ENCODE assay signal across 8 cellular contexts in the genomic region with DNA sequence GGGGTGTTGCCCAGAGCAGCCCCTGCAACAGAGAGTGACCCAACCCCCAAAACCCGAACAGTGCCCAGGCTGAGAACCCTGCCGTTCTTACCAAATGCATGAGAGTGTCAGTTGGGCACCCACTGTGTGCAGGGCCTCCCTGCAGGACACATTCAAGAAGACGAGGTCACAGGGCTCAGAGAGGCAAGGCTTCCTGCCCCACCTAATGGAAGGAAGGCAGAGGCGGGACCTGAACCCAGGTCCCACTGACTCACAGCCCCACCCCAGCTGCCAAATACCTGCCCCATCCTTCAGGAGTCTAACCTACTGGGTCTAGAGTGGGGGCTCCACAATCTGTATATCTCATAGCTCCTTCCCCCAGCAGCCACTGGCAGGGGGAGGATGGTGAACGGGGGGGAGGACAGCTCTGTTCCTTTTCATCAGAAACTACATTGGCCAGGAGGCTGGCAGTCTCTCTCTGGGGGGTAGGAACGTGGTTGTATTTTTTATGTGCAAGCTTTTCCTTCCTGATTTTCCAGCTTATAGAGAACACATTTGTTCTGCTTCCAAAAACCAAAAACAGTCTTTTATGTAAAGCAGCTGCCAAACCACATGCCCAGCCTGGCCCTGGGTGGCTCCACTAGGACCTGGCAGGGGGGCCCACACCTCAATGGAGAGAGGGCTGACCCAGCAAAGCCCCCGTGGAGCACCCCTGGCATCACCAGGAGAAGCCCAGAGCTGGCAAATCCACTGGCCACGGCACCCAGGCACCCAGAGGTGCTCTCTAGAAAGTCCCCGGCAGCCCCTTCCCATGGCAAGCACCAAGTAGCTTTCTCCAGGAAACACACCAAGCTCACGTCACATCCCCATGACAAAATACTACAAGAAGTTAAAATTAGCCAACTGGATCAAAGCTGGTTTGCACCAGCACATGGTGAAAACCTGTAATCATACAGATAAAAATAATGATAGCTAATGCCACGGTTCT. TPM values are rescaled to one million over a fixed set of nuclear protein-coding genes. Genes with fewer than 3 reads are reported as not detected.
DNase-seq lines count a peak whose midpoint lies in the region; ATAC-seq, FAIRE-seq and TF ChIP-seq lines count a peak whose summit lies in the region.

No MANE protein-coding gene starts in this region.

- no peaks in the 10 kb centered on the region for H3K9me3 ChIP-seq in Loucy (ENCODE audit: insufficient read depth, low read depth, low read length)
- H3K9me3 ChIP-seq in kidney (ENCODE audit: control insufficient read depth in 1 of 2, low read length in 2 of 2): no peaks in the 10 kb centered on the region

- H3K4me2 ChIP-seq in Loucy (ENCODE audit: low read depth, low read length, poor library complexity, severe bottlenecking): peak overlapping the region; percentile 27

- H3K9ac ChIP-seq in Loucy (ENCODE audit: low read depth, low read length, poor library complexity, severe bottlenecking) (no peak overlapping the region), kidney (ENCODE audit: low read length in 2 of 2) (peak overlapping the region; percentile 27 to 65)

- TF ChIP-seq CTCF in Loucy (conservative IDR thresholded peaks at IDR 0.05; ENCODE audit: low read length) (no peak), kidney (IDR thresholded peaks at IDR 0.05; ENCODE audit: borderline replicate concordance, extremely low read depth, insufficient read depth) (no peak)

- no peak overlapping the region for H3K4me3 ChIP-seq in Loucy (ENCODE audit: low read length, poor library complexity, severe bottlenecking)
- no peak overlapping the region for H3K4me3 ChIP-seq in kidney (ENCODE audit: low read length in 2 of 2)

- peak; percentile 78 for DNase-seq in kidney
- no peak for DNase-seq in NCI-H1092 (lab: John Stamatoyannopoulos, UW)
- DNase-seq in SKM-1 treated with dmso at 0.1 percent for 144 hours (lab: John Stamatoyannopoulos, UW; ENCODE audit: unreplicated experiment): no peak

- no peak overlapping the region for H2AFZ ChIP-seq in Loucy (ENCODE audit: low read length)

- intact Hi-C loops in kidney (cut with DNase I): no loop called here

- H3K36me3 ChIP-seq in Loucy (ENCODE audit: insufficient read depth, low read length) (no peaks in the 10 kb centered on the region), kidney (ENCODE audit: control insufficient read depth in 1 of 2, insufficient read depth in 2 of 2, low read length in 2 of 2) (no peaks in the 10 kb centered on the region)

- H3F3A ChIP-seq in Loucy (ENCODE audit: low read depth): no peaks in the 10 kb centered on the region

- peaks cover 91% of the 10 kb centered on the region for H4K20me1 ChIP-seq in Loucy (ENCODE audit: insufficient read depth, low read length, poor library complexity, severe bottlenecking)

- H3K4me1 ChIP-seq in Loucy (ENCODE audit: insufficient read depth, low read length, poor library complexity, severe bottlenecking): peaks cover 38% of the 10 kb centered on the region
- H3K4me1 ChIP-seq in kidney (ENCODE audit: control insufficient read depth in 1 of 2, insufficient read depth in 1 of 2, low read depth in 1 of 2, low read length in 2 of 2): peaks cover 47 to 62% of the 10 kb centered on the region in 2 donors

- no peaks in the 10 kb centered on the region for H3K27me3 ChIP-seq in Loucy (ENCODE audit: insufficient read depth, low read length, poor library complexity, severe bottlenecking)

- ATAC-seq in HG02870 (IDR thresholded peaks at IDR 0.05; ENCODE audit: unreplicated experiment): no peak
- no peak for ATAC-seq in GM18861 (IDR thresholded peaks at IDR 0.05; ENCODE audit: unreplicated experiment)

- H3K9me2 ChIP-seq in Loucy (replicated peaks; ENCODE audit: low read depth, low read length): no peaks in the 10 kb centered on the region

- H3K27ac ChIP-seq in angular gyrus (ENCODE audit: low read depth, low read length): peak overlapping the region; percentile 42
- H3K27ac ChIP-seq in kidney (ENCODE audit: low read depth in 2 of 2, low read length in 2 of 2): peak overlapping the region; percentile 84 to 88
- peak overlapping the region; percentile 40 for H3K27ac ChIP-seq in temporal lobe (ENCODE audit: low read depth, low read length)

- no peak for FAIRE-seq in kidney (lab: Jason Lieb, UNC)

- peaks cover 98% of the 10 kb centered on the region for H3K79me2 ChIP-seq in Loucy (ENCODE audit: insufficient read depth, low read length)

RNA-seq across cellular contexts. Expression of gene NCOR2, which starts 17.0 kb away (rescaled TPM):
- total RNA-seq in kidney (205 TPM), temporal lobe (20.7 TPM)
- polyA plus RNA-seq in kidney (ENCODE audit: insufficient read depth, low read depth, low replicate concordance): 18.7 TPM
